Comparison of ENCODE assay signal across 22 cellular contexts in the genomic region with DNA sequence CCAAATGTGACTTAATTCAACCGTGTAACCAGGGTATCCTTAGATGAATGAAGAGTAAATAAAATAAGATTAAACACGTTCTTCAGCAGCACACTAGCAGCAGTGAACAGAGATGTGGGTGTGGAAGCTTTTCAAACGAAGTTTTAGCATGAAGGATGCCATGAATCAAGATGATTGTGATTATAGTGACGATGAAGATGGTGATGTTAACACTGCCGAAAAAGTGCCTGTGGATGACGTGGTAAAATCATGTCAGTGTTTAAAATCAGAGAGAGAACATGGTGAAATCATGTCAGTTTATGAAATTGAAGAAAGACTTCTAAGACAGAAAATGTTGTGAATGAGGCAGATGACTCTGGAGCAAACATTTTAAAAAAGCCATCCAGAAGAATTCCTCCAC. TPM values are rescaled to one million over a fixed set of nuclear protein-coding genes. Genes with fewer than 3 reads are reported as not detected.
DNase-seq lines count a peak whose midpoint lies in the region; TF ChIP-seq lines count a peak whose summit lies in the region.
"Had no signal": no experiment of that assay in that cellular context is flagged by ENCODE, and none has a peak within 500 bp of the region (broad histone marks: within the 10 kb centered on the region; RNA-seq: fewer than 3 reads in every experiment).

No MANE protein-coding gene starts in this region.

- H3K4me2 ChIP-seq in osteoblast (ENCODE audit: insufficient read depth, low read length), result peak overlapping the region; percentile 50
- no peak overlapping the region for H3K4me2 ChIP-seq in Karpas-422 (ENCODE audit: low read depth, low read length, poor library complexity, severe bottlenecking)

- TF ChIP-seq CTCF in esophagus muscularis mucosa (IDR thresholded peaks at IDR 0.05) (no peak), osteoblast (IDR thresholded peaks at IDR 0.05; ENCODE audit: extremely low read depth, low read depth, low read length) (no peak)

- H2AFZ ChIP-seq in ACC112 (ENCODE audit: low read length, unreplicated experiment) (no peak overlapping the region), osteoblast (ENCODE audit: low read length) (no peak overlapping the region), Karpas-422 (ENCODE audit: low read length) (no peak overlapping the region)

- H3K9ac ChIP-seq in Karpas-422 (ENCODE audit: low read length), result no peak overlapping the region

- TF ChIP-seq EP300 in esophagus muscularis mucosa (IDR thresholded peaks at IDR 0.05), result no peak

- no peaks in the 10 kb centered on the region for H3K27me3 ChIP-seq in ACC112 (ENCODE audit: insufficient read depth, low read length)
- H3K27me3 ChIP-seq in esophagus muscularis mucosa, result no peaks in the 10 kb centered on the region
- H3K27me3 ChIP-seq in osteoblast (ENCODE audit: insufficient read depth, low read length), result no peaks in the 10 kb centered on the region
- H3K27me3 ChIP-seq in Karpas-422 (ENCODE audit: low read length), result no peaks in the 10 kb centered on the region
- H3K27me3 ChIP-seq: ascending aorta had no signal

- H3K9me2 ChIP-seq in Karpas-422 (replicated peaks; ENCODE audit: insufficient read depth, low read length), result no peaks in the 10 kb centered on the region

- H3K9me3 ChIP-seq in esophagus muscularis mucosa (no peaks in the 10 kb centered on the region), osteoblast (ENCODE audit: low read depth, low read length) (no peaks in the 10 kb centered on the region), Karpas-422 (ENCODE audit: low read length) (no peaks in the 10 kb centered on the region)
- H3K9me3 ChIP-seq: ascending aorta, HAP-1, lower lobe of right lung, prostate gland had no signal

- intact Hi-C loops in esophagus muscularis mucosa (cut with DNase I), result loop anchor here (5.0 kb wide), 1 partner anchor 56 kb away; no protein-coding TSS in a partner anchor

- peak; percentile 0 for DNase-seq in LHCN-M2 (ENCODE audit: low read depth)
- no peak for DNase-seq in esophagus muscularis mucosa (ENCODE audit: extremely low spot score)
- no peak for DNase-seq in osteoblast (ENCODE audit: insufficient read length, low spot score, missing footprints)
- no peak for DNase-seq in SHP77 treated with DMSO at 0.1 percent for 48 hours (lab: John Stamatoyannopoulos, UW)
- DNase-seq in Karpas-422, result no peak
- DNase-seq in NCI-H1048 (lab: John Stamatoyannopoulos, UW), result no peak
- no peak for DNase-seq in activated T-cell treated with anti-CD3 and anti-CD28 coated beads for 4 hours
- DNase-seq: activated CD4-positive, alpha-beta T cell treated with anti-CD3 and anti-CD28 coated beads for 1 hour; activated naive CD4-positive, alpha-beta T cell treated with anti-CD3 and anti-CD28 coated beads for 36 hours; activated T-cell treated with anti-CD3 and anti-CD28 coated beads, Interleukin-2, amount 50 U/mL, for 72 hours; lower lobe of right lung; NCI-H1694 treated with DMSO at 0.1 percent for 48 hours; NCI-H2171 treated with DMSO at 0.1 percent for 48 hours; NCI-H526; substantia nigra had no signal

- H3K4me3 ChIP-seq in ACC112 (ENCODE audit: low read depth, low read length) (0 out of 2 replicates have a peak overlapping the region, but pooled peaks have one; percentile 4), esophagus muscularis mucosa (no peak overlapping the region), osteoblast (ENCODE audit: insufficient read depth, low read length) (no peak overlapping the region), Karpas-422 (ENCODE audit: low read length) (no peak overlapping the region)
- H3K4me3 ChIP-seq: ascending aorta, GM12878, HAP-1, lower lobe of right lung, prostate gland, skin epidermis had no signal

- WGBS in esophagus muscularis mucosa, result 43% methylated on average over 6 of the region's 6 CpGs

- H3K79me2 ChIP-seq in ACC112 (ENCODE audit: control insufficient read depth, insufficient read depth, low read length, unreplicated experiment) (peaks cover 79% of the 10 kb centered on the region), osteoblast (ENCODE audit: insufficient read depth, low read length) (peaks cover 90% of the 10 kb centered on the region), Karpas-422 (ENCODE audit: low read length) (peaks cover 97% of the 10 kb centered on the region)

- peaks cover 64% of the 10 kb centered on the region for H4K20me1 ChIP-seq in osteoblast (ENCODE audit: insufficient read depth, low read length)
- 0 out of 2 replicates have a peak, but pooled peaks cover 4% of the 10 kb centered on the region for H4K20me1 ChIP-seq in Karpas-422 (ENCODE audit: insufficient read depth, low read depth, low read length)

- H3K27ac ChIP-seq in ACC112 (ENCODE audit: low read depth, low read length), result peak overlapping the region; percentile 78
- peak overlapping the region; percentile 26 to 71 (median 58) for H3K27ac ChIP-seq in esophagus muscularis mucosa (replicated peaks in 1 of 4)
- H3K27ac ChIP-seq in osteoblast (ENCODE audit: low read depth, low read length), result peak overlapping the region; percentile 75
- no peak overlapping the region for H3K27ac ChIP-seq in Karpas-422 (ENCODE audit: low read length)
- H3K27ac ChIP-seq: ascending aorta, C4-2B, lower lobe of right lung, prostate gland, skin epidermis had no signal

- H3K4me1 ChIP-seq in ACC112 (ENCODE audit: control insufficient read depth, insufficient read depth, low read length, unreplicated experiment), result peaks cover 24% of the 10 kb centered on the region
- H3K4me1 ChIP-seq in esophagus muscularis mucosa, result peaks cover 26 to 59% (median 47%) of the 10 kb centered on the region in 4 donors
- H3K4me1 ChIP-seq in osteoblast (ENCODE audit: insufficient read depth, low read length), result peaks cover 22% of the 10 kb centered on the region
- H3K4me1 ChIP-seq in Karpas-422 (ENCODE audit: low read length), result peaks cover under 1% of the 10 kb centered on the region
- H3K4me1 ChIP-seq: HAP-1, lower lobe of right lung had no signal

- no peak for TF ChIP-seq POLR2A in esophagus muscularis mucosa (IDR thresholded peaks at IDR 0.05; ENCODE audit: low read depth)

- H3K36me3 ChIP-seq in ACC112 (ENCODE audit: insufficient read depth, low read length), result no peaks in the 10 kb centered on the region
- H3K36me3 ChIP-seq in esophagus muscularis mucosa, result no peaks in the 10 kb centered on the region
- no peaks in the 10 kb centered on the region for H3K36me3 ChIP-seq in osteoblast (ENCODE audit: insufficient read depth, low read length)
- H3K36me3 ChIP-seq in Karpas-422 (ENCODE audit: insufficient read depth, low read length), result no peaks in the 10 kb centered on the region
- H3K36me3 ChIP-seq: ascending aorta, HAP-1, lower lobe of right lung, prostate gland had no signal

RNA-seq across cellular contexts. Expression of a gene that starts 19.2 kb away (rescaled TPM):
- total RNA-seq in LHCN-M2 (2014; rRNA removed) (13.2 and 14.9 TPM in 2 replicates), esophagus muscularis mucosa (10 to 100 TPM; 23.1 to 43.2 (median 29.4) TPM), osteoblast (19.2 and 25.0 TPM in 2 replicates)
- polyA plus RNA-seq in LHCN-M2 (2012), result 4.8 TPM
- total RNA-seq in Karpas-422 (2014; rRNA removed; shearing (Covaris generic); ENCODE audit: low replicate concordance), result 13.1 and 24.3 TPM in 2 replicates
